ENCODE assay signal across 16 cellular contexts in genomic region chr2:43279317-43279840, GRCh38.
"Had no signal": no experiment of that assay in that cellular context is flagged by ENCODE, and none has a peak within 500 bp of the region (broad histone marks: within the 10 kb centered on the region; RNA-seq: fewer than 3 reads in every experiment).

No MANE protein-coding gene starts in this region.

- H3K9me3 ChIP-seq: pancreas, tibial artery, vagina had no signal

- H3K27me3 ChIP-seq: pancreas, tibial artery, vagina had no signal

- H3K27ac ChIP-seq: epithelial cell of prostate, lower lobe of right lung, pancreas, vagina had no signal

- H3K27me3 Mint-ChIP-seq: stimulated activated memory B cell treated with anti-CD40 and anti-IgM and Interleukin-4, amounts not matched to agents 10 μg/mL and 1 μg/mL and 100 μg/mL, for 72 hours had no signal

- H3K27ac Mint-ChIP-seq: stimulated activated memory B cell treated with anti-CD40 and anti-IgM and Interleukin-4, amounts not matched to agents 10 μg/mL and 1 μg/mL and 100 μg/mL, for 72 hours had no signal

- ATAC-seq: activated CD4-positive, CD25-positive, alpha-beta regulatory T cell treated with anti-CD3 and anti-CD28 coated beads, Interleukin-2, amount 50 U/mL, for 24 hours; left cardiac atrium; lower lobe of right lung; pancreas; stimulated activated memory B cell treated with anti-CD40 and anti-IgM and Interleukin-4, amounts not matched to agents 10 μg/mL and 1 μg/mL and 100 μg/mL, for 72 hours had no signal

- H3K4me3 ChIP-seq: lower lobe of right lung, pancreas, tibial artery, vagina had no signal

- H3K4me3 Mint-ChIP-seq: stimulated activated memory B cell treated with anti-CD40 and anti-IgM and Interleukin-4, amounts not matched to agents 10 μg/mL and 1 μg/mL and 100 μg/mL, for 72 hours had no signal

- DNase-seq: activated naive CD4-positive, alpha-beta T cell treated with Interleukin-2 at 50 U/mL for 16 hours; activated T-cell treated with anti-CD3 and anti-CD28 coated beads for 4 hours; anterior cingulate cortex; cerebellar nuclear complex; left cardiac atrium; lower lobe of right lung; midbrain; pancreas; retina; stimulated activated CD4-positive, alpha-beta T cell treated with anti-CD3 and anti-CD28 coated beads, Interleukin-12 subunit alpha, Interleukin-12 subunit beta, amount 100 ng/mL, for 4 hours; stimulated activated CD4-positive, alpha-beta T cell treated with anti-CD3 and anti-CD28 coated beads, Interleukin-2, amount 100 ng/mL, for 48 hours; tibial artery had no signal
